In the genomic region with DNA sequence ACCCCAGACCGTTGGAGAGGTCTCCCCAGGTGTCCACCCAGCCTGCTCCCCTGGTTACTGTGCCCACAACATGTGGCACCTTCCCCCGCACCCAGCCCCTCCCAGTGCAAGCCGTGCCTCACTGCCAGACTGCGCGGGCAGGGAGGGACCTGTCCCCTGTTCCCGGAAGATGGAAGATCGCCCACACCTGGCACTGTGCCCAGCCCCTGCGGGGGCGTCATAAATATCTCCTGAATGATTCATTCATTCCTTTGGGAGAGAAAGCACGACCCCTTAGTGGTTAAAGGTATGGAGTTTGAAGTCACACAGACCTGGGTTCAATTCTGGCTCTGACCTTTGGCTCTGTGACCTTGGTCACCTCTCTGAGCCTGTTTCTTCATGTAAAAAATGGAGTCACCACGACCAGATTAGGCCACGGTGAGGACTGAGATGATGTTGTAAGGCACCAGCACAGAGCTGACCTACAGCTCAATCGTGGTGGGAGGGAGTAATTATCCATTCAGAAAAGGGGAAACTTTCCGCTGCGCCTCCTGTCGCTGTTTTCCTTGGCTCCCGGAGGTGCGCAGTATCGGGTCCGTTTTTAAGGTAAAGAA, we compare ENCODE assay signal across 8 cellular contexts. TPM values are rescaled to one million over a fixed set of nuclear protein-coding genes. Genes with fewer than 3 reads are reported as not detected.
DNase-seq lines count a peak whose midpoint lies in the region; ATAC-seq and TF ChIP-seq lines count a peak whose summit lies in the region.

No MANE protein-coding gene starts in this region.

- TF ChIP-seq CTCF in HFF-Myc (IDR thresholded peaks at IDR 0.05; ENCODE audit: low read depth, low read length, missing control alignments) = no peak

- ATAC-seq in GM19395 (IDR thresholded peaks at IDR 0.05; ENCODE audit: unreplicated experiment) (no peak), HG02763 (IDR thresholded peaks at IDR 0.05; ENCODE audit: unreplicated experiment) (no peak)

- H2AFZ ChIP-seq in Karpas-422 (ENCODE audit: low read length) = no peak overlapping the region

- no peaks in the 10 kb centered on the region for H3K9me2 ChIP-seq in Karpas-422 (replicated peaks; ENCODE audit: insufficient read depth, low read length)

- no peaks in the 10 kb centered on the region for H3K79me2 ChIP-seq in Karpas-422 (ENCODE audit: low read length)

- no peak for DNase-seq in HFF-Myc (ENCODE audit: extremely low read depth, low read depth)
- no peak for DNase-seq in SK-N-MC (ENCODE audit: low read depth, low spot score)
- DNase-seq in glomerular visceral epithelial cell (ENCODE audit: extremely low spot score) = peak; percentile 91
- DNase-seq in activated naive CD4-positive, alpha-beta T cell treated with Interleukin-2 at 50 U/mL for 16 hours = no peak
- DNase-seq in Karpas-422 = no peak

- no peaks in the 10 kb centered on the region for H4K20me1 ChIP-seq in Karpas-422 (ENCODE audit: insufficient read depth, low read depth, low read length)

- H3K36me3 ChIP-seq in SK-N-MC (ENCODE audit: insufficient read depth, low read length) (no peaks in the 10 kb centered on the region), rectal smooth muscle tissue (ENCODE audit: control insufficient read depth, insufficient read depth, low read length) (no peaks in the 10 kb centered on the region), Karpas-422 (ENCODE audit: insufficient read depth, low read length) (no peaks in the 10 kb centered on the region)

- H3K4me1 ChIP-seq in rectal smooth muscle tissue (ENCODE audit: control insufficient read depth, insufficient read depth, low read length) (no peaks in the 10 kb centered on the region), Karpas-422 (ENCODE audit: low read length) (peaks cover 20% of the 10 kb centered on the region)

- H3K27ac ChIP-seq in SK-N-MC (no peak overlapping the region), rectal smooth muscle tissue (ENCODE audit: low read depth, low read length) (no peak overlapping the region), Karpas-422 (ENCODE audit: low read length) (no peak overlapping the region)

- no peak overlapping the region for H3K4me2 ChIP-seq in Karpas-422 (ENCODE audit: low read depth, low read length, poor library complexity, severe bottlenecking)

- H3K9me3 ChIP-seq in SK-N-MC (ENCODE audit: low read depth, low read length) = no peaks in the 10 kb centered on the region
- no peaks in the 10 kb centered on the region for H3K9me3 ChIP-seq in Karpas-422 (ENCODE audit: low read length)

- H3K27me3 ChIP-seq in rectal smooth muscle tissue (ENCODE audit: control insufficient read depth, insufficient read depth, low read length) (peaks cover 15% of the 10 kb centered on the region), Karpas-422 (ENCODE audit: low read length) (no peaks in the 10 kb centered on the region)

- no peak overlapping the region for H3K9ac ChIP-seq in SK-N-MC (ENCODE audit: insufficient read length)
- H3K9ac ChIP-seq in rectal smooth muscle tissue (ENCODE audit: low read length) = no peak overlapping the region
- no peak overlapping the region for H3K9ac ChIP-seq in Karpas-422 (ENCODE audit: low read length)

- H3K4me3 ChIP-seq in HFF-Myc (replicated peaks; ENCODE audit: low read depth, low read length) (peak overlapping the region; percentile 17; the same call in 1 of the 2 replicates), SK-N-MC (peak overlapping the region; percentile 53), rectal smooth muscle tissue (ENCODE audit: low read length) (peak overlapping the region; percentile 54), Karpas-422 (ENCODE audit: low read length) (no peak overlapping the region)

RNA-seq across cellular contexts. Expression of a gene that starts 0.5 kb away (rescaled TPM):
- total RNA-seq in Karpas-422 (2014; rRNA removed; shearing (Covaris generic); ENCODE audit: low replicate concordance) = 0.22 TPM in 1 of 2 replicates, not detected in the other

RNA-seq across cellular contexts. Expression of a gene that starts 34.2 kb away (rescaled TPM):
- total RNA-seq in Karpas-422 (2014; rRNA removed; shearing (Covaris generic); ENCODE audit: low replicate concordance) = not detected in 2 replicates

RNA-seq across cellular contexts. Expression of a gene that starts 47.3 kb away (rescaled TPM):
- total RNA-seq in Karpas-422 (2014; rRNA removed; shearing (Covaris generic); ENCODE audit: low replicate concordance) = not detected in 2 replicates
